8 cellular contexts compared by ENCODE assay signal in genomic region chr7:50349963-50350944, GRCh38. TPM values are rescaled to one million over a fixed set of nuclear protein-coding genes. Genes with fewer than 3 reads are reported as not detected.
DNase-seq lines count a peak whose midpoint lies in the region; ATAC-seq, FAIRE-seq and TF ChIP-seq lines count a peak whose summit lies in the region.

No MANE protein-coding gene starts in this region.

- H3K9me2 ChIP-seq in DOHH2 (replicated peaks; ENCODE audit: control insufficient read depth, low read length), result no peaks in the 10 kb centered on the region
- H3K9me2 ChIP-seq in OCI-LY1 (ENCODE audit: low read depth, low read length), result no peaks in the 10 kb centered on the region

- peaks cover 98% of the 10 kb centered on the region for H3K36me3 ChIP-seq in DOHH2 (ENCODE audit: control insufficient read depth, low read length)
- peaks cover 98% of the 10 kb centered on the region for H3K36me3 ChIP-seq in OCI-LY1 (ENCODE audit: insufficient read depth, low read length)

- no peaks in the 10 kb centered on the region for H3K27me3 Mint-ChIP-seq in activated naive CD8-positive, alpha-beta T cell treated with anti-CD3 and anti-CD28 coated beads for 36 hours
- no peaks in the 10 kb centered on the region for H3K27me3 Mint-ChIP-seq in stimulated activated naive CD8-positive, alpha-beta T cell treated with anti-CD3 and anti-CD28 coated beads, Interleukin-15, Interleukin-2, amounts not matched to agents 100 ng/mL and 50 ng/mL, for 24 hours

- ATAC-seq in GM21717 (IDR thresholded peaks at IDR 0.05; ENCODE audit: unreplicated experiment), result peak; percentile 86

- H3K4me1 ChIP-seq in DOHH2 (ENCODE audit: control insufficient read depth, low read length) (peaks cover 51% of the 10 kb centered on the region), OCI-LY1 (ENCODE audit: insufficient read depth, low read length, severe bottlenecking) (peaks cover 49% of the 10 kb centered on the region)

- H3K36me3 Mint-ChIP-seq in activated naive CD8-positive, alpha-beta T cell treated with anti-CD3 and anti-CD28 coated beads for 36 hours, result peaks cover 85% of the 10 kb centered on the region
- H3K36me3 Mint-ChIP-seq in stimulated activated naive CD8-positive, alpha-beta T cell treated with anti-CD3 and anti-CD28 coated beads, Interleukin-15, Interleukin-2, amounts not matched to agents 100 ng/mL and 50 ng/mL, for 24 hours (ENCODE audit: low read depth), result peaks cover 86% of the 10 kb centered on the region

- H3K9me3 ChIP-seq in DOHH2 (ENCODE audit: control insufficient read depth, insufficient read depth, low read length) (no peaks in the 10 kb centered on the region), OCI-LY1 (ENCODE audit: low read length) (no peaks in the 10 kb centered on the region)

- peak overlapping the region; percentile 64 for H3K4me3 Mint-ChIP-seq in activated naive CD8-positive, alpha-beta T cell treated with anti-CD3 and anti-CD28 coated beads for 36 hours
- peak overlapping the region; percentile 69 for H3K4me3 Mint-ChIP-seq in stimulated activated naive CD8-positive, alpha-beta T cell treated with anti-CD3 and anti-CD28 coated beads, Interleukin-15, Interleukin-2, amounts not matched to agents 100 ng/mL and 50 ng/mL, for 24 hours

- DNase-seq in activated naive CD8-positive, alpha-beta T cell treated with anti-CD3 and anti-CD28 coated beads for 36 hours, result peak; percentile 88
- DNase-seq in NOMO-1 treated with DMSO at 0.1 percent for 48 hours (lab: John Stamatoyannopoulos, UW; ENCODE audit: unreplicated experiment) (no peak), D721Med (ENCODE audit: insufficient read length, low spot score) (no peak), germinal center (ENCODE audit: low spot score) (no peak)

- H2AFZ ChIP-seq in OCI-LY1 (ENCODE audit: low read length), result no peak overlapping the region

- H3K79me2 ChIP-seq in DOHH2 (ENCODE audit: control insufficient read depth, low read length) (peaks cover 98% of the 10 kb centered on the region), OCI-LY1 (ENCODE audit: insufficient read depth, low read length) (peaks cover 61% of the 10 kb centered on the region)

- peak overlapping the region; percentile 14; the same call in 1 of the 2 replicates for H3K9ac ChIP-seq in OCI-LY1 (ENCODE audit: low read length)

- peak overlapping the region; percentile 98 for H3K27ac Mint-ChIP-seq in activated naive CD8-positive, alpha-beta T cell treated with anti-CD3 and anti-CD28 coated beads for 36 hours
- H3K27ac Mint-ChIP-seq in stimulated activated naive CD8-positive, alpha-beta T cell treated with anti-CD3 and anti-CD28 coated beads, Interleukin-15, Interleukin-2, amounts not matched to agents 100 ng/mL and 50 ng/mL, for 24 hours, result peak overlapping the region; percentile 97

- H3K27me3 ChIP-seq in DOHH2 (ENCODE audit: control insufficient read depth, low read length) (no peaks in the 10 kb centered on the region), OCI-LY1 (ENCODE audit: insufficient read depth, low read length) (no peaks in the 10 kb centered on the region)

- H4K20me1 ChIP-seq in DOHH2 (ENCODE audit: control insufficient read depth, insufficient read depth, low read depth, low read length) (peaks cover 14% of the 10 kb centered on the region; the same call in 1 of the 2 replicates), OCI-LY1 (ENCODE audit: insufficient read depth, low read length) (no peaks in the 10 kb centered on the region)

- H3F3A ChIP-seq in DOHH2 (ENCODE audit: control insufficient read depth, insufficient read depth) (no peaks in the 10 kb centered on the region), OCI-LY1 (ENCODE audit: insufficient read depth, low read length) (no peaks in the 10 kb centered on the region)

- no peak overlapping the region for H3K4me3 ChIP-seq in DOHH2 (ENCODE audit: low read length)
- no peak overlapping the region for H3K4me3 ChIP-seq in OCI-LY1 (ENCODE audit: low read depth, low read length, poor library complexity, severe bottlenecking)

- H3K4me1 Mint-ChIP-seq in activated naive CD8-positive, alpha-beta T cell treated with anti-CD3 and anti-CD28 coated beads for 36 hours, result peaks cover 96% of the 10 kb centered on the region
- peaks cover 26% of the 10 kb centered on the region for H3K4me1 Mint-ChIP-seq in stimulated activated naive CD8-positive, alpha-beta T cell treated with anti-CD3 and anti-CD28 coated beads, Interleukin-15, Interleukin-2, amounts not matched to agents 100 ng/mL and 50 ng/mL, for 24 hours (ENCODE audit: low read depth)

- no peak for TF ChIP-seq CTCF in DOHH2 (IDR thresholded peaks at IDR 0.05; ENCODE audit: low read depth, low read length, poor library complexity, severe bottlenecking)
- no peak for TF ChIP-seq CTCF in OCI-LY1 (IDR thresholded peaks at IDR 0.05; ENCODE audit: low read length)
- TF ChIP-seq CTCF in D721Med (IDR thresholded peaks at IDR 0.05; ENCODE audit: insufficient read depth, missing control alignments), result no peak

- H3K9me3 Mint-ChIP-seq in activated naive CD8-positive, alpha-beta T cell treated with anti-CD3 and anti-CD28 coated beads for 36 hours, result peaks cover 1% of the 10 kb centered on the region
- H3K9me3 Mint-ChIP-seq in stimulated activated naive CD8-positive, alpha-beta T cell treated with anti-CD3 and anti-CD28 coated beads, Interleukin-15, Interleukin-2, amounts not matched to agents 100 ng/mL and 50 ng/mL, for 24 hours, result no peaks in the 10 kb centered on the region

- peak overlapping the region; percentile 10; the same call in 1 of the 2 replicates for H3K27ac ChIP-seq in DOHH2 (ENCODE audit: low read depth, low read length)
- peak overlapping the region; percentile 56 for H3K27ac ChIP-seq in OCI-LY1 (ENCODE audit: low read depth, low read length, poor library complexity, severe bottlenecking)

- FAIRE-seq in D721Med (lab: Jason Lieb, UNC), result no peak

- peak overlapping the region; percentile 15 for H3K4me2 ChIP-seq in DOHH2 (ENCODE audit: low read length)
- peak overlapping the region; percentile 26; the same call in 1 of the 2 replicates for H3K4me2 ChIP-seq in OCI-LY1 (ENCODE audit: low read length)

RNA-seq across cellular contexts. Expression of gene IKZF1, which starts 45.7 kb away (rescaled TPM):
- total RNA-seq in activated naive CD8-positive, alpha-beta T cell treated with anti-CD3 and anti-CD28 coated beads for 36 hours, result 100 to 1,000 TPM; 220 to 225 TPM
